Comparison of ENCODE assay signal across 8 cellular contexts in genomic region chr11:79461144-79461543, GRCh38. TPM values are rescaled to one million over a fixed set of nuclear protein-coding genes. Genes with fewer than 3 reads are reported as not detected.
DNase-seq lines count a peak whose midpoint lies in the region; ATAC-seq, FAIRE-seq and TF ChIP-seq lines count a peak whose summit lies in the region.

No MANE protein-coding gene starts in this region.

- no peaks in the 10 kb centered on the region for H3K9me3 ChIP-seq in ovary

- H3K4me3 ChIP-seq in ovary, result no peak overlapping the region

- no peak for TF ChIP-seq EP300 in ovary (IDR thresholded peaks at IDR 0.05)

- H3K27ac ChIP-seq in ovary, result no peak overlapping the region

- DNase-seq in AG08396 (ENCODE audit: low spot score) (peak; percentile 51), GM19239 (ENCODE audit: insufficient read length, low spot score) (no peak), NCI-H1105 treated with DMSO at 0.1 percent for 48 hours (lab: John Stamatoyannopoulos, UW) (peak; percentile 45), ovary (peak in 4 of 5 donors; percentile 38 to 56 (median 46)), DMS114 treated with DMSO at 0.1 percent for 48 hours (lab: John Stamatoyannopoulos, UW; ENCODE audit: unreplicated experiment) (no peak), NCI-H1436 treated with DMSO at 0.1 percent for 48 hours (lab: John Stamatoyannopoulos, UW) (no peak)

- TF ChIP-seq CTCF in ovary (IDR thresholded peaks at IDR 0.05), result peak; percentile 45 to 61 (median 59)

- no peaks in the 10 kb centered on the region for H3K27me3 ChIP-seq in ovary

- H3K4me1 ChIP-seq in ovary (ENCODE audit: insufficient read depth), result no peaks in the 10 kb centered on the region

- intact Hi-C loops in ovary (cut with DNase I), result no loop called here

- FAIRE-seq in GM19239 (lab: Jason Lieb, UNC), result peak; percentile 70

- WGBS in ovary, 3 donors, result 4 to 18% (median 10%) methylated on average over 2 of the region's 2 CpGs

- no peaks in the 10 kb centered on the region for H3K36me3 ChIP-seq in ovary

- TF ChIP-seq POLR2A in ovary (IDR thresholded peaks at IDR 0.05), result no peak

- peak; percentile 76 for ATAC-seq in esophagus mucosa
- ATAC-seq in HG02588 (IDR thresholded peaks at IDR 0.05; ENCODE audit: unreplicated experiment), result no peak

RNA-seq across cellular contexts. Expression of gene TENM4, which starts 20.3 kb away (rescaled TPM):
- total RNA-seq in esophagus mucosa (21.8 TPM), ovary (100 to 1,000 TPM in 5 of 7 donors, 10 to 100 TPM in 2; 61.2 to 206 (median 117) TPM)
- polyA plus RNA-seq in ovary, result 10 to 100 TPM; 11.0 to 19.3 TPM

Comparison
In these comparisons a context has a peak if more than half of its experiments do, and no peak if none do; other contexts are left out.
1. DNase-seq: peak in AG08396 (single experiment), NCI-H1105 treated with DMSO at 0.1 percent for 48 hours (single experiment) and ovary (4 of 5); none in GM19239 (single experiment), DMS114 treated with DMSO at 0.1 percent for 48 hours (single experiment) and NCI-H1436 treated with DMSO at 0.1 percent for 48 hours (single experiment).